ENCODE assay signal across 8 cellular contexts in genomic region chr6:157274116-157274470, GRCh38. TPM values are rescaled to one million over a fixed set of nuclear protein-coding genes. Genes with fewer than 3 reads are reported as not detected.
A peak's percentile ranks its signal among the peaks of the same experiment; 100 is the strongest.
DNase-seq lines count a peak whose midpoint lies in the region; ATAC-seq and TF ChIP-seq lines count a peak whose summit lies in the region.

No MANE protein-coding gene starts in this region.

- CTCF ChIA-PET in activated B cell treated with CpG ODN at 0.5 μM for 24 hours (lab: Charles Lee) = interaction anchor here (1.0 to 1.6 kb wide), 3 partner anchors 8 to 340 kb away, joined by 3 to 4 read pairs (median 3); no protein-coding TSS in a partner anchor

- POLR2A ChIA-PET in activated B cell treated with CpG ODN at 0.5 μM for 24 hours (lab: Charles Lee) = interaction anchor here (0.5 to 2.3 kb wide), 8 partner anchors 8 to 1856 kb away, joined by 3 to 22 read pairs (median 4); partner anchors contain the start of gene TMEM242

- peak overlapping the region; percentile 71 to 91 (median 82) for H3K27ac ChIP-seq in stomach

- ATAC-seq in activated B cell treated with CpG ODN at 0.5 μM for 24 hours (ENCODE audit: low read depth) = no peak
- ATAC-seq in activated CD4-positive, CD25-positive, alpha-beta regulatory T cell treated with anti-CD3 and anti-CD28 coated beads, Interleukin-2, amount 50 U/mL, for 24 hours = no peak

- TF ChIP-seq POLR2A in stomach (IDR thresholded peaks at IDR 0.05) = no peak

- TF ChIP-seq CTCF in activated B cell treated with CpG ODN at 0.5 μM for 24 hours (IDR thresholded peaks at IDR 0.05) (no peak), stomach (IDR thresholded peaks at IDR 0.05) (no peak)

- no peaks in the 10 kb centered on the region for H3K9me3 Mint-ChIP-seq in activated B cell treated with CpG ODN at 0.5 μM for 24 hours

- peaks cover 9% of the 10 kb centered on the region for H3K4me1 Mint-ChIP-seq in activated B cell treated with CpG ODN at 0.5 μM for 24 hours

- H3K36me3 Mint-ChIP-seq in activated B cell treated with CpG ODN at 0.5 μM for 24 hours (ENCODE audit: low read depth) = no peaks in the 10 kb centered on the region

- H3K9me3 ChIP-seq in iPS-15b (ENCODE audit: control insufficient read depth, insufficient read depth, low read length) = no peaks in the 10 kb centered on the region
- H3K9me3 ChIP-seq in stomach = no peaks in the 10 kb centered on the region

- no peak for TF ChIP-seq EP300 in stomach (IDR thresholded peaks at IDR 0.05)

- intact Hi-C loops in activated B cell treated with CpG ODN at 0.5 μM for 24 hours (cut with micrococcal nuclease) (loop anchor here (1.0 to 10.0 kb wide), 10 partner anchors 39 to 1947 kb away; no protein-coding TSS in a partner anchor), stomach (cut with DNase I; ENCODE audit: low total_unique reads) (loop anchor here (10.0 kb wide), 1 partner anchor 49 kb away; no protein-coding TSS in a partner anchor)

- peak overlapping the region; percentile 94 for H3K4me3 Mint-ChIP-seq in activated B cell treated with CpG ODN at 0.5 μM for 24 hours

- WGBS in stomach, 5 donors = 4 to 7% (median 5%) methylated on average over 17 to 18 of the region's 18 CpGs

- H3K4me3 ChIP-seq in iPS-15b (ENCODE audit: low read depth, low read length) = peak overlapping the region; percentile 62
- H3K4me3 ChIP-seq in stomach = peak overlapping the region; percentile 63 to 74 (median 70)

- H3K27me3 ChIP-seq in iPS-15b (ENCODE audit: control insufficient read depth, insufficient read depth, low read length) (peaks cover 9% of the 10 kb centered on the region), stomach (no peaks in the 10 kb centered on the region)

- H3K9ac ChIP-seq in iPS-15b (ENCODE audit: low read depth, low read length) = no peak overlapping the region

- H3K27ac Mint-ChIP-seq in activated B cell treated with CpG ODN at 0.5 μM for 24 hours = peak overlapping the region; percentile 96

- DNase-seq in SIG-M5 treated with dmso at 0.1 percent for 504 hours (lab: John Stamatoyannopoulos, UW; ENCODE audit: unreplicated experiment) = peak; percentile 32
- DNase-seq in SIG-M5 (lab: John Stamatoyannopoulos, UW) = no peak
- no peak for DNase-seq in activated B cell treated with CpG ODN at 0.5 μM for 24 hours
- no peak for DNase-seq in stomach
- DNase-seq in KBM-7 = no peak
- no peak for DNase-seq in NCI-H146 treated with DMSO at 0.1 percent for 48 hours (lab: John Stamatoyannopoulos, UW; ENCODE audit: unreplicated experiment)

- no peaks in the 10 kb centered on the region for H3K27me3 Mint-ChIP-seq in activated B cell treated with CpG ODN at 0.5 μM for 24 hours

- in situ Hi-C loops in KBM-7 (cut with MboI; ENCODE audit: low pct_unique_long_range_greater_than_20kb, low sequenced_read_pairs) = no loop called here

- H3K4me1 ChIP-seq in iPS-15b (ENCODE audit: control insufficient read depth, insufficient read depth, low read length) (peaks cover 5% of the 10 kb centered on the region), stomach (peaks cover 15 to 29% (median 22%) of the 10 kb centered on the region in 4 donors)

- H3K36me3 ChIP-seq in iPS-15b (ENCODE audit: control insufficient read depth, insufficient read depth, low read length) (no peaks in the 10 kb centered on the region), stomach (no peaks in the 10 kb centered on the region)

RNA-seq across cellular contexts. Expression of gene TMEM242, which starts 49.2 kb away (rescaled TPM):
- 16.1 and 17.6 TPM in 2 replicates for total RNA-seq in activated B cell treated with CpG ODN at 0.5 μM for 24 hours
- 10 to 100 TPM in 1 of 5 donors, 1 to 10 TPM in 1, under 1 TPM in 2, not detected in 1; 0.87 to 13.8 (median 2.9) TPM for total RNA-seq in stomach
- polyA plus RNA-seq in stomach = 1 to 10 TPM; 2.7 to 6.7 (median 4.4) TPM
